8 cellular contexts compared by ENCODE assay signal in genomic region chr19:33819496-33819874, GRCh38. TPM values are rescaled to one million over a fixed set of nuclear protein-coding genes. Genes with fewer than 3 reads are reported as not detected.
A peak's percentile ranks its signal among the peaks of the same experiment; 100 is the strongest.
DNase-seq lines count a peak whose midpoint lies in the region; ATAC-seq and TF ChIP-seq lines count a peak whose summit lies in the region.

No MANE protein-coding gene starts in this region.

- no peak for DNase-seq in AG04449 (ENCODE audit: low read depth, low spot score)
- peak; percentile 53 for DNase-seq in ecto neural progenitor cell (ENCODE audit: low spot score)
- DNase-seq in naive thymus-derived CD8-positive, alpha-beta T cell = no peak
- no peak for DNase-seq in NCI-H748 (lab: John Stamatoyannopoulos, UW; ENCODE audit: unreplicated experiment)
- DNase-seq in NCI-H226 = no peak
- DNase-seq in A172 (ENCODE audit: low spot score) = no peak

- peaks cover 12% of the 10 kb centered on the region for H3K27me3 Mint-ChIP-seq in IgD-negative memory B cell
- H3K27me3 Mint-ChIP-seq in naive thymus-derived CD8-positive, alpha-beta T cell = peaks cover 3 to 27% (median 8%) of the 10 kb centered on the region in 5 donors

- TF ChIP-seq CTCF in AG04449 (IDR thresholded peaks at IDR 0.05; ENCODE audit: insufficient read depth, low read length, missing control alignments) = no peak

- peak overlapping the region; percentile 44 for H3K4me3 ChIP-seq in AG04449 (ENCODE audit: low read depth, low read length)

- no peaks in the 10 kb centered on the region for H3K9me3 Mint-ChIP-seq in IgD-negative memory B cell
- no peaks in the 10 kb centered on the region for H3K9me3 Mint-ChIP-seq in naive thymus-derived CD8-positive, alpha-beta T cell

- peak overlapping the region; percentile 41 to 89 (median 70) for H3K4me3 Mint-ChIP-seq in IgD-negative memory B cell
- H3K4me3 Mint-ChIP-seq in naive thymus-derived CD8-positive, alpha-beta T cell = peak overlapping the region; percentile 61 to 83 (median 72)

- H3K27ac Mint-ChIP-seq in IgD-negative memory B cell = peak overlapping the region in 1 of 3 donors; percentile 54
- peak overlapping the region in 4 of 10 donors; percentile 12 to 43 (median 32) for H3K27ac Mint-ChIP-seq in naive thymus-derived CD8-positive, alpha-beta T cell

- POLR2A ChIA-PET in AG04449 (lab: Yijun Ruan, JAX) = no interaction called here
- POLR2A ChIA-PET in naive thymus-derived CD8-positive, alpha-beta T cell (lab: Charles Lee) = no interaction called here

- H3K36me3 Mint-ChIP-seq in IgD-negative memory B cell = no peaks in the 10 kb centered on the region
- no peaks in the 10 kb centered on the region for H3K36me3 Mint-ChIP-seq in naive thymus-derived CD8-positive, alpha-beta T cell

- peaks cover 4 to 11% (median 7%) of the 10 kb centered on the region in 3 donors for H3K4me1 Mint-ChIP-seq in IgD-negative memory B cell
- peaks cover 5 to 40% (median 15%) of the 10 kb centered on the region in 4 donors for H3K4me1 Mint-ChIP-seq in naive thymus-derived CD8-positive, alpha-beta T cell

- CTCF ChIA-PET in AG04449 (lab: Yijun Ruan, JAX) = interaction anchor here (1.3 to 2.7 kb wide), 5 partner anchors 22 to 277 kb away, joined by 4 to 11 read pairs (median 6); partner anchors contain the start of gene KCTD15

- no peak for ATAC-seq in naive thymus-derived CD8-positive, alpha-beta T cell
- ATAC-seq in HG02623 (IDR thresholded peaks at IDR 0.05; ENCODE audit: unreplicated experiment) = no peak

RNA-seq across cellular contexts. Expression of gene KCTD15, which starts 22.8 kb away (rescaled TPM):
- polyA plus RNA-seq in IgD-negative memory B cell = not detected
- under 1 TPM; 0.16 to 0.21 TPM for total RNA-seq in naive thymus-derived CD8-positive, alpha-beta T cell
- polyA plus RNA-seq in naive thymus-derived CD8-positive, alpha-beta T cell = not detected
- 4.6 and 7.8 TPM in 2 replicates for total RNA-seq in A172 (2014; rRNA removed; shearing (Covaris generic))
